12 cellular contexts compared by ENCODE assay signal in the genomic region with DNA sequence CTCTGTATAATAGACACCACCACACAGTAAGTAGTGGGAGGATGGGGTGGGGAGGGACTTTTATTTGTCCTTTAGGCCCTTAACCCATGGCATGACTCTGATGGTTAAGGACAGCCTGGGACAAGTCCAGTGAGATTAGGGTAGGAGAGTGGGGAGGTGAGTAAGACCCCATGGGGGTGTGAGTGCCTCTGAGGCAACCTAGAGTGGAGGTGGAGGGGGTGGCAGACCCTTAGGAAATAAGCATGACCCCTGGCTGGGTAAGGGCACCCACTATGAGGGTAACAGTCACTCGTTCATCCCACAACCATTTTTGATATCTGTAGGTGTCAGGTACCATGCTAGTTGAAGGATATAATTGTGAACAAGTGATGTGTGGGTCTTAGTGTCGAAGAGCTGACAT. TPM values are rescaled to one million over a fixed set of nuclear protein-coding genes. Genes with fewer than 3 reads are reported as not detected.
DNase-seq lines count a peak whose midpoint lies in the region; TF ChIP-seq lines count a peak whose summit lies in the region.
"Had no signal": no experiment of that assay in that cellular context is flagged by ENCODE, and none has a peak within 500 bp of the region (broad histone marks: within the 10 kb centered on the region; RNA-seq: fewer than 3 reads in every experiment).

No MANE protein-coding gene starts in this region.

- no peak overlapping the region for H4K8ac ChIP-seq in neuronal stem cell (ENCODE audit: low read depth, low read length)

- no peak overlapping the region for H2BK12ac ChIP-seq in neuronal stem cell (ENCODE audit: low read length)

- H3K18ac ChIP-seq in neuronal stem cell (ENCODE audit: low read length), result no peak overlapping the region

- H3K14ac ChIP-seq in neuronal stem cell (ENCODE audit: low read length), result no peak overlapping the region

- DNase-seq in ascending aorta (ENCODE audit: low spot score in 2 of 2), result no peak
- DNase-seq in neuronal stem cell (ENCODE audit: low spot score), result no peak
- no peak for DNase-seq in dedifferentiated amniotic fluid mesenchymal stem cell (ENCODE audit: extremely low spot score)
- DNase-seq in tibial artery, result no peak
- DNase-seq in ureter (ENCODE audit: low spot score), result no peak
- DNase-seq: DMS79 treated with DMSO at 0.1 percent for 48 hours, NCI-H1092 treated with DMSO at 0.1 percent for 48 hours, NCI-H345, NCI-H526 treated with DMSO at 0.1 percent for 48 hours had no signal

- H3K9me3 ChIP-seq in BLaER1 treated with 17β-estradiol and CSF1 and Interleukin-3, amounts not matched to agents 10 nM and 100 nM (replicated peaks in 1 of 11), result peaks cover 0 to 11% (median 8%) of the 10 kb centered on the region in 11 experiments; a peak in 19 of 22 replicates
- H3K9me3 ChIP-seq in Loucy (ENCODE audit: insufficient read depth, low read depth, low read length) (no peaks in the 10 kb centered on the region), ascending aorta (no peaks in the 10 kb centered on the region), neuronal stem cell (replicated peaks in 1 of 2; ENCODE audit: control insufficient read depth in 2 of 2, insufficient read depth in 1 of 2, low read depth in 1 of 2, low read length in 2 of 2) (peaks cover 0 to 1% of the 10 kb centered on the region in 2 donors), tibial artery (peaks cover 0 to 2% (median 0%) of the 10 kb centered on the region in 3 donors)

- H2BK5ac ChIP-seq in neuronal stem cell (ENCODE audit: low read length), result no peak overlapping the region

- no peaks in the 10 kb centered on the region for H3K79me2 ChIP-seq in Loucy (ENCODE audit: insufficient read depth, low read length)

- no peaks in the 10 kb centered on the region for H4K20me1 ChIP-seq in BLaER1 treated with 17β-estradiol and CSF1 and Interleukin-3, amounts not matched to agents 10 nM and 100 nM
- no peaks in the 10 kb centered on the region for H4K20me1 ChIP-seq in Loucy (ENCODE audit: insufficient read depth, low read length, poor library complexity, severe bottlenecking)

- H3K36me3 ChIP-seq in BLaER1 treated with 17β-estradiol and CSF1 and Interleukin-3, amounts not matched to agents 10 nM and 100 nM, result no peaks in the 10 kb centered on the region
- H3K36me3 ChIP-seq in Loucy (ENCODE audit: insufficient read depth, low read length) (no peaks in the 10 kb centered on the region), ascending aorta (no peaks in the 10 kb centered on the region), neuronal stem cell (replicated peaks in 1 of 2; ENCODE audit: control insufficient read depth in 2 of 2, insufficient read depth in 2 of 2, low read length in 2 of 2) (no peaks in the 10 kb centered on the region), tibial artery (no peaks in the 10 kb centered on the region)

- intact Hi-C loops in ascending aorta (cut with DNase I), result loop anchor here (1.0 to 2.0 kb wide), 2 partner anchors 21 to 569 kb away; a partner anchor contains a TSS
- intact Hi-C loops in tibial artery (cut with DNase I; ENCODE audit: low total_unique reads), result no loop called here

- no peak overlapping the region for H2BK15ac ChIP-seq in neuronal stem cell (ENCODE audit: low read length)

- H3K23ac ChIP-seq in neuronal stem cell (ENCODE audit: low read depth, low read length, poor library complexity), result no peak overlapping the region

- no peak overlapping the region for H3K4me3 ChIP-seq in BLaER1 treated with 17β-estradiol and CSF1 and Interleukin-3, amounts not matched to agents 10 nM and 100 nM
- H3K4me3 ChIP-seq in Loucy (ENCODE audit: low read length, poor library complexity, severe bottlenecking), result no peak overlapping the region
- H3K4me3 ChIP-seq in ascending aorta, result peak overlapping the region in 1 of 2 donors; percentile 49
- no peak overlapping the region for H3K4me3 ChIP-seq in neuronal stem cell (ENCODE audit: low read length in 2 of 2)
- no peak overlapping the region for H3K4me3 ChIP-seq in tibial artery

- no peaks in the 10 kb centered on the region for H3K27me3 ChIP-seq in BLaER1 treated with 17β-estradiol and CSF1 and Interleukin-3, amounts not matched to agents 10 nM and 100 nM
- H3K27me3 ChIP-seq in Loucy (ENCODE audit: insufficient read depth, low read length, poor library complexity, severe bottlenecking), result no peaks in the 10 kb centered on the region
- H3K27me3 ChIP-seq in ascending aorta, result no peaks in the 10 kb centered on the region
- peaks cover 0 to 15% (median 0%) of the 10 kb centered on the region in 3 experiments for H3K27me3 ChIP-seq in neuronal stem cell (ENCODE audit: control insufficient read depth in 3 of 3, insufficient read depth in 3 of 3, low read depth in 1 of 3, low read length in 3 of 3)
- no peaks in the 10 kb centered on the region for H3K27me3 ChIP-seq in tibial artery

- no peaks in the 10 kb centered on the region for H3K79me1 ChIP-seq in neuronal stem cell (ENCODE audit: low read depth, low read length)

- peaks cover 4 to 48% (median 35%) of the 10 kb centered on the region in 10 experiments; a peak in 16 of 20 replicates for H3K4me1 ChIP-seq in BLaER1 treated with 17β-estradiol and CSF1 and Interleukin-3, amounts not matched to agents 10 nM and 100 nM
- H3K4me1 ChIP-seq in Loucy (ENCODE audit: insufficient read depth, low read length, poor library complexity, severe bottlenecking), result peaks cover 9% of the 10 kb centered on the region
- peaks cover 4 to 14% of the 10 kb centered on the region in 2 donors for H3K4me1 ChIP-seq in ascending aorta
- peaks cover 0 to 5% of the 10 kb centered on the region in 2 donors for H3K4me1 ChIP-seq in neuronal stem cell (ENCODE audit: control insufficient read depth in 2 of 2, insufficient read depth in 1 of 2, low read depth in 1 of 2, low read length in 2 of 2)
- H3K4me1 ChIP-seq in tibial artery, result peaks cover 0 to 19% (median 4%) of the 10 kb centered on the region in 4 donors

- no peak overlapping the region for H2BK120ac ChIP-seq in neuronal stem cell (ENCODE audit: low read depth, low read length)

- H3K9me2 ChIP-seq in Loucy (replicated peaks; ENCODE audit: low read depth, low read length), result no peaks in the 10 kb centered on the region

- TF ChIP-seq CTCF in Loucy (conservative IDR thresholded peaks at IDR 0.05; ENCODE audit: low read length) (no peak), ascending aorta (IDR thresholded peaks at IDR 0.05) (no peak), tibial artery (IDR thresholded peaks at IDR 0.05) (no peak)

- no peak overlapping the region for H3K4ac ChIP-seq in neuronal stem cell (ENCODE audit: low read length)

- H3K9ac ChIP-seq in BLaER1 treated with 17β-estradiol and CSF1 and Interleukin-3, amounts not matched to agents 10 nM and 100 nM, result peak overlapping the region in 5 of 11 experiments; percentile 20 to 38 (median 31); a peak in 5 of 22 replicates
- H3K9ac ChIP-seq in Loucy (ENCODE audit: low read depth, low read length, poor library complexity, severe bottlenecking) (peak overlapping the region; percentile 16), neuronal stem cell (ENCODE audit: low read depth, low read length, poor library complexity) (no peak overlapping the region)

- peak overlapping the region in 10 of 11 experiments; percentile 11 to 71 (median 50); a peak in 17 of 22 replicates for H3K4me2 ChIP-seq in BLaER1 treated with 17β-estradiol and CSF1 and Interleukin-3, amounts not matched to agents 10 nM and 100 nM
- no peak overlapping the region for H3K4me2 ChIP-seq in Loucy (ENCODE audit: low read depth, low read length, poor library complexity, severe bottlenecking)
- H3K4me2 ChIP-seq in neuronal stem cell (ENCODE audit: insufficient read depth, low read length, poor library complexity, severe bottlenecking), result no peak overlapping the region

- no CpG with 5 or more reads among the region's 2 CpGs for WGBS in neuronal stem cell (ENCODE audit: extremely low coverage in 2 of 2, insufficient read length in 2 of 2, insufficient replicate concordance in 1 of 2), 2 donors

- no peaks in the 10 kb centered on the region for H3F3A ChIP-seq in Loucy (ENCODE audit: low read depth)

- H2AK5ac ChIP-seq in neuronal stem cell (ENCODE audit: low read depth, low read length), result no peak overlapping the region

- H4K91ac ChIP-seq in neuronal stem cell (ENCODE audit: low read depth, low read length, poor library complexity), result no peak overlapping the region

- H3K27ac ChIP-seq in BLaER1 treated with 17β-estradiol and CSF1 and Interleukin-3, amounts not matched to agents 10 nM and 100 nM, result peak overlapping the region in 9 of 11 experiments; percentile 6 to 66 (median 45); a peak in 16 of 22 replicates
- H3K27ac ChIP-seq in ascending aorta (peak overlapping the region; percentile 85 to 86), neuronal stem cell (replicated peaks; ENCODE audit: low read length) (no peak overlapping the region), tibial artery (peak overlapping the region in 1 of 2 donors; percentile 74)

- H2AFZ ChIP-seq in Loucy (ENCODE audit: low read length) (peak overlapping the region; percentile 81), neuronal stem cell (ENCODE audit: low read length) (peak overlapping the region; percentile 71)

RNA-seq across cellular contexts. Expression of a gene that starts 21.0 kb away (rescaled TPM):
- 14.6 TPM for total RNA-seq in ascending aorta
- polyA plus RNA-seq in neuronal stem cell (2013, experiment 1 of 2), result 2.0 TPM
- polyA plus RNA-seq in neuronal stem cell (2013, experiment 2 of 2), result 1.8 TPM
- 12.3 TPM for total RNA-seq in ureter
- total RNA-seq: M059J had no signal

RNA-seq across cellular contexts. Expression of a gene that starts 42.4 kb away (rescaled TPM):
- 65.5 TPM for total RNA-seq in ascending aorta
- polyA plus RNA-seq in neuronal stem cell (2013, experiment 1 of 2), result 246 TPM
- 252 TPM for polyA plus RNA-seq in neuronal stem cell (2013, experiment 2 of 2)
- total RNA-seq in ureter, result 47.4 TPM

Comparison
In these comparisons a context has a peak if more than half of its experiments do, and no peak if none do; other contexts are left out.
1. H3K4me2 ChIP-seq: peak in BLaER1 treated with 17β-estradiol and CSF1 and Interleukin-3, amounts not matched to agents 10 nM and 100 nM (10 of 11); none in Loucy (single experiment) and neuronal stem cell (single experiment).